ENCODE assay signal across 1 cellular context in genomic region chr18:23990474-23991410, GRCh38.
TF ChIP-seq lines count a peak whose summit lies in the region.

No MANE protein-coding gene starts in this region.

TF ChIP-seq in HepG2, 621 proteins besides CTCF, POLR2A, EP300 and RAD21:
- TF ChIP-seq MAFK (conservative IDR thresholded peaks at IDR 0.05 in 1 of 2, IDR thresholded peaks at IDR 0.05 in 1 of 2; ENCODE audit: low read length in 2 of 2) (peak; percentile 53 to 79; a peak in 3 of 4 replicates), NR3C1 (CRISPR knock-in tag; IDR thresholded peaks at IDR 0.05) (no peak), MAFF (IDR thresholded peaks at IDR 0.05; ENCODE audit: low read depth, low read length) (peak; percentile 62)
